In genomic region chr9:129835128-129835859, GRCh38 we compare ENCODE assay signal across 8 cellular contexts. TPM values are rescaled to one million over a fixed set of nuclear protein-coding genes. Genes with fewer than 3 reads are reported as not detected.
DNase-seq lines count a peak whose midpoint lies in the region; ATAC-seq and TF ChIP-seq lines count a peak whose summit lies in the region.

TSS of gene C9orf78 (minus strand) at chr9:129835275. CDS start at chr9:129835221, 54 bp downstream.
TSS of gene USP20 (plus strand) at chr9:129835458. CDS start at chr9:129852556, 17,098 bp downstream.

- no peak for TF ChIP-seq CTCF in kidney epithelial cell (IDR thresholded peaks at IDR 0.05; ENCODE audit: insufficient read depth, low read length, poor library complexity, severe bottlenecking)

- H3K27me3 ChIP-seq in kidney epithelial cell (ENCODE audit: control insufficient read depth, insufficient read depth, low read length), result no peaks in the 10 kb centered on the region

- H3K4me3 ChIP-seq in kidney epithelial cell (ENCODE audit: low read depth, low read length), result peak within 1 kb of the TSS; percentile 76

- peak; percentile 86 for ATAC-seq in HG03439 (IDR thresholded peaks at IDR 0.05; ENCODE audit: unreplicated experiment)

- H3K36me3 ChIP-seq in kidney epithelial cell (ENCODE audit: control insufficient read depth, insufficient read depth, low read length), result no peaks in the 10 kb centered on the region

- DNase-seq in AML-193 (lab: John Stamatoyannopoulos, UW) (peak; percentile 90), GM19238 (ENCODE audit: insufficient read length, low spot score) (peak; percentile 96), NCI-H510A treated with DMSO at 0.1 percent for 48 hours (lab: John Stamatoyannopoulos, UW) (peak; percentile 95), cerebellum (ENCODE audit: low spot score) (peak; percentile 100), kidney epithelial cell (ENCODE audit: low read depth) (peak; percentile 82)
- peak; percentile 98 for DNase-seq in activated CD4-positive, alpha-beta T cell treated with anti-CD3 and anti-CD28 coated beads for 24 hours (ENCODE audit: low read depth in 2 of 2)
- peak; percentile 98 for DNase-seq in stimulated activated CD4-positive, alpha-beta T cell treated with anti-CD3 and anti-CD28 coated beads, Interleukin-15, amount 100 ng/mL, for 24 hours

RNA-seq across cellular contexts. Expression of gene C9orf78, which starts in this region (rescaled TPM):
- 21.0 TPM for total RNA-seq in cerebellum
- 50.9 and 77.3 TPM in 2 replicates for total RNA-seq in kidney epithelial cell

RNA-seq across cellular contexts. Expression of gene USP20, which starts in this region (rescaled TPM):
- total RNA-seq in cerebellum (11.1 TPM), kidney epithelial cell (15.7 and 27.3 TPM in 2 replicates)

Comparison
In these comparisons a context has a peak if more than half of its experiments do, and no peak if none do; other contexts are left out.
1. Peak in every context shown above with its lines: DNase-seq, ATAC-seq and H3K4me3 ChIP-seq.